ENCODE assay signal across 20 cellular contexts in the genomic region with DNA sequence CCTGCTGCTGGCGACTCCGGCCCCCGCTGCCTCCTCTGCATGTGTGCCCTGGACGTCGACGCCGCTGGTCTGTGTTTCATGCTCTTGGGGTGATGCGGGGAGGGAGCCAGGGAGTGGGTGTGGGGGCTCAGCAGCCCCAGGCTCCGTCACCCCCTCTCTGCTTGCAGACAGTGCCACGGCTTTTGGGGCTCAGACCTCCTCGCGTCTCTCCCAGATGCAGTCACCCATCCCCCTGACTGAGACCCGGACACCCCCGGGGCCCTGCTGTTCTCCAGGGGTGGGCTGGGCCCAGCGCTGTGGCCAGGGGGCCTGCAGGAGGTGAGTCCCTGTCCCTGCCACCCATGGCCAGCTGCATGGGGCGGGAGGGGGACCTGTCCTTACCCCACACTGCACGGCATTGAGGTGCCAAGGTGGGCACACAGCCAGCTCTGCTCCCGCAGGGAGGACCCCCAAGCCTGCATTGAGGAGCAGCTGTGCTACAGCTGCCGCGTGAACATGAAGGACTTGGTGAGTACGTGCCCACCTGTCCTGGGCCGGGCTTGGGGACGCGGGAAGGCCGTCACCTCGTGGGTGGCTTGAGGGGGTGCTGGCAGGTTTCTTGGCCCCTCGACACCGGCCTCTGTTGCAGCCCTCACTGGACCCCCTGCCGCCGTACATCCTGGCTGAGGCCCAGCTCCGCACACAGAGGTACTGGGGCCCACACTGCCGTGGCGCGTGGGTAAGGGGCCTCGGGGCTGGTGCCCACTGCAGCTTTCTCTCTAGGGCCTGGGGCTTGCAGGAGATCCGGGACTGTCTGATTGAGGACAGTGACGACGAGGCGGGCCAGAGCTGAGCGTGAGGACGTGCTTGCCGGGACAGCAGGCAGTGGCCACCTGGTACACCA. TPM values are rescaled to one million over a fixed set of nuclear protein-coding genes. Genes with fewer than 3 reads are reported as not detected.
"Had no signal": no experiment of that assay in that cellular context is flagged by ENCODE, and none has a peak within 500 bp of the region (broad histone marks: within the 10 kb centered on the region; RNA-seq: fewer than 3 reads in every experiment).

No MANE protein-coding gene starts in this region.

- DNase-seq: dermis blood vessel endothelial cell; foreskin keratinocyte; immature natural killer cell; left ventricle myocardium inferior; naive thymus-derived CD8-positive, alpha-beta T cell; sigmoid colon; stimulated activated CD4-positive, alpha-beta T cell treated with anti-CD3 and anti-CD28 coated beads, Interleukin-2, amount 100 ng/mL, for 24 hours; stimulated activated CD4-positive, alpha-beta T cell treated with anti-CD3 and anti-CD28 coated beads, Interleukin-4, amount 100 ng/mL, for 4 hours; stimulated activated naive CD4-positive, alpha-beta T cell; thyroid gland had no signal

- H3K4me3 ChIP-seq: left ventricle myocardium inferior, right atrium auricular region, sigmoid colon, skin epidermis, suprapubic skin, thyroid gland, upper lobe of left lung, vagina had no signal

- H3K9me3 ChIP-seq: left ventricle myocardium inferior, neutrophil, right atrium auricular region, sigmoid colon, suprapubic skin, thyroid gland, upper lobe of left lung, vagina had no signal

- ATAC-seq: naive thymus-derived CD8-positive, alpha-beta T cell had no signal

- H3K27ac ChIP-seq: foreskin keratinocyte, left ventricle myocardium inferior, neutrophil, right atrium auricular region, skin epidermis, suprapubic skin, thyroid gland, upper lobe of left lung, vagina had no signal

- H3K27me3 ChIP-seq: foreskin keratinocyte, neutrophil, right atrium auricular region, sigmoid colon, suprapubic skin, thyroid gland, upper lobe of left lung, vagina had no signal

- FAIRE-seq: colon, keratinocyte had no signal

- H3K4me1 ChIP-seq: foreskin keratinocyte, right atrium auricular region, suprapubic skin, upper lobe of left lung, vagina had no signal

RNA-seq across cellular contexts. Expression of a gene that starts 28.4 kb away (rescaled TPM):
- total RNA-seq: dermis blood vessel endothelial cell, foreskin keratinocyte, osteocyte, vagina had no signal
- polyA plus RNA-seq: keratinocyte, neural cell had no signal
